25 cellular contexts compared by ENCODE assay signal in genomic region chr3:28109829-28110228, GRCh38.
"Had no signal": no experiment of that assay in that cellular context is flagged by ENCODE, and none has a peak within 500 bp of the region (broad histone marks: within the 10 kb centered on the region; RNA-seq: fewer than 3 reads in every experiment).

No MANE protein-coding gene starts in this region.

- H3K4me3 ChIP-seq: gastroesophageal sphincter, ovary, prostate gland, sigmoid colon, thoracic aorta had no signal

- H3K9me3 ChIP-seq: gastroesophageal sphincter, ovary, prostate gland, sigmoid colon, thoracic aorta had no signal

- H3K27me3 ChIP-seq: gastroesophageal sphincter, ovary, sigmoid colon had no signal

- FAIRE-seq: colon, keratinocyte, small intestine, urothelium cell line had no signal

- H3K4me1 ChIP-seq: gastroesophageal sphincter, prostate gland, sigmoid colon had no signal

- H3K27ac ChIP-seq: epithelial cell of prostate, gastroesophageal sphincter, ovary, prostate gland, sigmoid colon, thoracic aorta had no signal

- ATAC-seq: activated CD4-positive, alpha-beta T cell treated with anti-CD3 and anti-CD28 coated beads for 36 hours; activated CD8-positive, alpha-beta memory T cell treated with anti-CD3 and anti-CD28 coated beads, Interleukin-2, amount 10 ng/mL, durations not matched to agents 7 days and 5 days; activated CD8-positive, alpha-beta T cell treated with anti-CD3 and anti-CD28 coated beads, Interleukin-2, amount 10 ng/mL, durations not matched to agents 7 days and 5 days; activated naive CD4-positive, alpha-beta T cell treated with anti-CD3 and anti-CD28 coated beads, Interleukin-2, amount 50 U/mL, for 72 hours; gastroesophageal sphincter; left cardiac atrium; naive thymus-derived CD4-positive, alpha-beta T cell; stimulated activated effector memory CD8-positive, alpha-beta T cell treated with anti-CD3 and anti-CD28 coated beads, Interleukin-12 subunit alpha, Interleukin-12 subunit beta, amount 100 ng/mL, for 72 hours had no signal

- H3K36me3 ChIP-seq: gastroesophageal sphincter, ovary, prostate gland, sigmoid colon, thoracic aorta had no signal

- DNase-seq: activated CD4-positive, alpha-beta T cell treated with anti-CD3 and anti-CD28 coated beads for 36 hours; activated CD8-positive, alpha-beta memory T cell treated with anti-CD3 and anti-CD28 coated beads, Interleukin-2, amount 10 ng/mL, durations not matched to agents 7 days and 5 days; activated CD8-positive, alpha-beta T cell treated with anti-CD3 and anti-CD28 coated beads, Interleukin-2, amount 10 ng/mL, durations not matched to agents 7 days and 5 days; activated T-cell treated with anti-CD3 and anti-CD28 coated beads, Interleukin-2, amount 50 U/mL, for 48 hours; dermis blood vessel endothelial cell; effector CD4-positive, alpha-beta T cell; hippocampal formation; left cardiac atrium; naive thymus-derived CD4-positive, alpha-beta T cell; ovary; retina; sigmoid colon; small intestine; stimulated activated CD4-positive, alpha-beta T cell treated with anti-CD3 and anti-CD28 coated beads, Interleukin-4, amount 100 ng/mL, for 24 hours; T1000; trophoblast cell had no signal
